13 cellular contexts compared by ENCODE assay signal in genomic region chr12:93918262-93918661, GRCh38.
DNase-seq lines count a peak whose midpoint lies in the region; ATAC-seq and TF ChIP-seq lines count a peak whose summit lies in the region.
"Had no signal": no experiment of that assay in that cellular context is flagged by ENCODE, and none has a peak within 500 bp of the region (broad histone marks: within the 10 kb centered on the region; RNA-seq: fewer than 3 reads in every experiment).

No MANE protein-coding gene starts in this region.

- H3K27ac ChIP-seq in SJSA1, result peak overlapping the region; percentile 36
- no peak overlapping the region for H3K27ac ChIP-seq in SJCRH30
- H3K27ac ChIP-seq: upper lobe of right lung had no signal

- H3K4me1 ChIP-seq in SJSA1 (replicated peaks) (peaks cover 27% of the 10 kb centered on the region), SJCRH30 (no peaks in the 10 kb centered on the region)
- H3K4me1 ChIP-seq: upper lobe of right lung had no signal

- no peak overlapping the region for H3K4me3 ChIP-seq in SJSA1
- H3K4me3 ChIP-seq in fibroblast of mammary gland (ENCODE audit: control insufficient read depth, low read depth, low read length), result no peak overlapping the region
- H3K4me3 ChIP-seq in SJCRH30, result no peak overlapping the region
- H3K4me3 ChIP-seq: upper lobe of right lung had no signal

- H3K27me3 ChIP-seq in SJSA1 (replicated peaks), result no peaks in the 10 kb centered on the region
- H3K27me3 ChIP-seq in SJCRH30, result no peaks in the 10 kb centered on the region
- H3K27me3 ChIP-seq: upper lobe of right lung had no signal

- no peak for TF ChIP-seq CTCF in fibroblast of mammary gland (conservative IDR thresholded peaks at IDR 0.05; ENCODE audit: control insufficient read depth, insufficient read depth, low read depth, low read length)

- ATAC-seq in HG03095 (IDR thresholded peaks at IDR 0.05; ENCODE audit: unreplicated experiment), result no peak
- no peak for ATAC-seq in GM21367 (IDR thresholded peaks at IDR 0.05; ENCODE audit: unreplicated experiment)
- ATAC-seq: upper lobe of right lung had no signal

- H3K9me3 ChIP-seq in SJSA1 (replicated peaks) (0 out of 2 replicates have a peak, but pooled peaks cover 5% of the 10 kb centered on the region), SJCRH30 (replicated peaks) (no peaks in the 10 kb centered on the region)
- H3K9me3 ChIP-seq: upper lobe of right lung had no signal

- peak; percentile 78 for DNase-seq in AG20443 (ENCODE audit: low spot score)
- no peak for DNase-seq in SJSA1 (ENCODE audit: low read depth in 1 of 2, low spot score in 2 of 2)
- DNase-seq in fibroblast of mammary gland (ENCODE audit: low read depth), result peak; percentile 82
- DNase-seq in renal cortical epithelial cell (ENCODE audit: low read depth), result peak; percentile 80
- DNase-seq in glomerular visceral epithelial cell (ENCODE audit: extremely low spot score), result no peak
- no peak for DNase-seq in SJCRH30
- DNase-seq: activated CD4-positive, CD25-positive, alpha-beta regulatory T cell treated with anti-CD3 and anti-CD28 coated beads, Interleukin-2, amount 50 U/mL, for 72 hours; CD4-positive, CD25-positive, alpha-beta regulatory T cell; KG1; NCI-H1436; upper lobe of right lung had no signal

- H3K36me3 ChIP-seq in SJSA1 (no peaks in the 10 kb centered on the region), SJCRH30 (no peaks in the 10 kb centered on the region)
- H3K36me3 ChIP-seq: upper lobe of right lung had no signal

Comparison
In these comparisons a context has a peak if more than half of its experiments do, and no peak if none do; other contexts are left out.
1. DNase-seq: peak in AG20443 (single experiment), fibroblast of mammary gland (single experiment) and renal cortical epithelial cell (single experiment); none in SJSA1 (0 of 2), glomerular visceral epithelial cell (single experiment) and SJCRH30 (0 of 2).